ENCODE assay signal across 9 cellular contexts in the genomic region with DNA sequence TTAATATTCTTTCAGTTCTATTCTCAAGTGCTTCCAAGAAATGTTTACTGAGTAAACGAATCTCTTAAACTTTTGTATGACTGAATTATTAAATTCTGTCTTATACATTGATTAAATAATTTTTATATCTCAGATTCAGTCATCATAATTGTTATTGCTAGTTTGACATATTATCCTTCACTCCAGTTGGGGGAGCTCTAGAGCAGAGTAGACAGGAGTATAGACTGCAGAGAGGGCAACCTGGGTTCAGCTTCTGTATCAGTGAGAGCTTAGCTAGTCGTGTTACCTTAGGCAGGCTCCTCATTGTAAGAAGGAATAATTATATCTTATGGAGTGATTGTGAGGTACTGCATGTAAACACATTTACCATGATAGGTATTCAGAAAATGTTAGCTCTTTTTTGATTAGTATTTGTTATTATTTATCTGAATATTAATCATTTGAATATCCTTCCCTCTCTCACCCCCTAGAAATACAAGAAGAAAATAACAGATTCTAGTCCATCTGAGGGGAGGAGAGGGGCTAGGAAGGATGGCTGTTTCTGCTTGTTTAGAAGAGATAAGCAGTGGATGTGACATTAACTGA. TPM values are rescaled to one million over a fixed set of nuclear protein-coding genes. Genes with fewer than 3 reads are reported as not detected.
DNase-seq lines count a peak whose midpoint lies in the region; ATAC-seq, FAIRE-seq and TF ChIP-seq lines count a peak whose summit lies in the region.
"Had no signal": no experiment of that assay in that cellular context is flagged by ENCODE, and none has a peak within 500 bp of the region (broad histone marks: within the 10 kb centered on the region; RNA-seq: fewer than 3 reads in every experiment).

No MANE protein-coding gene starts in this region.

- CTCF ChIA-PET in endothelial cell of umbilical vein (lab: Charles Lee) = interaction anchor here (0.6 to 3.4 kb wide), 19 partner anchors 10 to 637 kb away, joined by 3 to 61 read pairs (median 5); partner anchors contain the start of genes AZI2, CMC1 and ZCWPW2

- no peak overlapping the region for H3K4me3 Mint-ChIP-seq in neural crest cell
- H3K4me3 Mint-ChIP-seq: IgD-negative memory B cell had no signal

- peaks cover 4% of the 10 kb centered on the region for H3K4me1 ChIP-seq in endothelial cell of umbilical vein (ENCODE audit: control insufficient read depth, extremely low read depth, insufficient read depth, low read length)

- DNase-seq in stimulated activated CD4-positive, alpha-beta T cell treated with anti-CD3 and anti-CD28 coated beads, Interleukin-15, amount 100 ng/mL, for 24 hours = peak; percentile 16
- DNase-seq in stimulated activated CD4-positive, alpha-beta T cell treated with anti-CD3 and anti-CD28 coated beads, Interleukin-12 subunit alpha, Interleukin-12 subunit beta, amount 100 ng/mL, for 4 hours = no peak
- DNase-seq in Jurkat, Clone E6-1 (ENCODE audit: low read depth, low spot score) = peak; percentile 48
- peak; percentile 26 to 55 for DNase-seq in SW 1271 (lab: John Stamatoyannopoulos, UW)
- DNase-seq in endothelial cell of umbilical vein (ENCODE audit: low read depth, low spot score) = peak; percentile 47
- DNase-seq in neural crest cell (ENCODE audit: low read depth, low spot score) = peak; percentile 10
- no peak for DNase-seq in NCI-H446 treated with DMSO at 0.1 percent for 48 hours (lab: John Stamatoyannopoulos, UW)

- dilution Hi-C loops in endothelial cell of umbilical vein (cut with MboI; ENCODE audit: extremely low pct_ligation_motif_present, low sequenced_read_pairs) = no loop called here

- no peaks in the 10 kb centered on the region for H3K27me3 Mint-ChIP-seq in neural crest cell (ENCODE audit: low read depth)
- H3K27me3 Mint-ChIP-seq: IgD-negative memory B cell had no signal

- H3K9me1 ChIP-seq in endothelial cell of umbilical vein (replicated peaks; ENCODE audit: control insufficient read depth, extremely low read depth, insufficient read depth, low read length) = no peaks in the 10 kb centered on the region

- no peak for TF ChIP-seq POLR2A in endothelial cell of umbilical vein (IDR thresholded peaks at IDR 0.05; ENCODE audit: low read depth, low read length)

- intact Hi-C loops in endothelial cell of umbilical vein (cut with micrococcal nuclease) = no loop called here

- H3K4me3 ChIP-seq in Jurkat, Clone E6-1 (ENCODE audit: low read length) = no peak overlapping the region
- H3K4me3 ChIP-seq in endothelial cell of umbilical vein (replicated peaks in 1 of 3; ENCODE audit: insufficient read depth in 1 of 3, low read depth in 1 of 3, low read length in 3 of 3) = no peak overlapping the region

- H3K4me1 Mint-ChIP-seq in neural crest cell = no peaks in the 10 kb centered on the region

- no peaks in the 10 kb centered on the region for H3K9me3 Mint-ChIP-seq in neural crest cell
- H3K9me3 Mint-ChIP-seq: IgD-negative memory B cell had no signal

- H3K36me3 Mint-ChIP-seq in neural crest cell (ENCODE audit: low read depth) = no peaks in the 10 kb centered on the region

- TF ChIP-seq CTCF in endothelial cell of umbilical vein (IDR thresholded peaks at IDR 0.05; ENCODE audit: extremely low read depth in 1 of 2, insufficient read depth in 1 of 2, low read depth in 1 of 2, low read length in 2 of 2) = peak; percentile 45 to 46
- TF ChIP-seq CTCF in neural crest cell (conservative IDR thresholded peaks at IDR 0.05) = peak; percentile 66

- H3K27ac Mint-ChIP-seq in neural crest cell (ENCODE audit: unreplicated experiment) = no peak overlapping the region
- H3K27ac Mint-ChIP-seq: IgD-negative memory B cell had no signal

- no peak for FAIRE-seq in endothelial cell of umbilical vein (lab: Jason Lieb, UNC)

- no peaks in the 10 kb centered on the region for H3K9me3 ChIP-seq in endothelial cell of umbilical vein (replicated peaks; ENCODE audit: control insufficient read depth, insufficient read depth, low read length)

- no peaks in the 10 kb centered on the region for H3K27me3 ChIP-seq in endothelial cell of umbilical vein (ENCODE audit: control insufficient read depth in 2 of 2, insufficient read depth in 2 of 2, low read length in 2 of 2)

- POLR2A ChIA-PET in endothelial cell of umbilical vein (lab: Charles Lee) = no interaction called here

- no peak overlapping the region for H3K27ac ChIP-seq in endothelial cell of umbilical vein (ENCODE audit: insufficient read depth, low read depth, low read length)

- H2AFZ ChIP-seq in endothelial cell of umbilical vein (ENCODE audit: low read depth, low read length) = no peak overlapping the region

- peak; percentile 90 for ATAC-seq in GM21786 (IDR thresholded peaks at IDR 0.05; ENCODE audit: unreplicated experiment)

- H4K20me1 ChIP-seq in endothelial cell of umbilical vein (replicated peaks; ENCODE audit: control insufficient read depth, extremely low read depth, insufficient read depth, low read length) = peaks cover 2% of the 10 kb centered on the region

- H3K4me2 ChIP-seq in endothelial cell of umbilical vein (ENCODE audit: insufficient read depth, low read length) = no peak overlapping the region

- no peak overlapping the region for H3K9ac ChIP-seq in endothelial cell of umbilical vein (replicated peaks; ENCODE audit: extremely low read depth, insufficient read depth, low read length)

- H3K36me3 ChIP-seq in endothelial cell of umbilical vein (ENCODE audit: control insufficient read depth in 2 of 2, extremely low read depth in 1 of 2, insufficient read depth in 2 of 2, low read length in 2 of 2) = no peaks in the 10 kb centered on the region

- H3K79me2 ChIP-seq in endothelial cell of umbilical vein (ENCODE audit: control insufficient read depth, insufficient read depth, low read length) = no peaks in the 10 kb centered on the region

- BruUV-seq in endothelial cell of umbilical vein (replicated peaks; lab: Mats Ljungman, UMichigan) = no TSS peak

TF ChIP-seq in endothelial cell of umbilical vein, 7 proteins besides CTCF, POLR2A, EP300 and RAD21:
- TF ChIP-seq FOS (IDR thresholded peaks at IDR 0.05; ENCODE audit: borderline replicate concordance, insufficient read depth, low read length) (no peak), EZH2 (IDR thresholded peaks at IDR 0.05; ENCODE audit: borderline replicate concordance, low read depth, low read length, severe bottlenecking) (no peak)

RNA-seq across cellular contexts. Expression of gene ZCWPW2, which starts 31.0 kb away (rescaled TPM):
- 0.85 TPM for polyA plus RNA-seq in Jurkat, Clone E6-1 (2012; ENCODE audit: insufficient read depth, insufficient read length)
- total RNA-seq in endothelial cell of umbilical vein (0.40 TPM in 1 of 2 replicates, not detected in the other), neural crest cell (0.30 TPM in 1 of 2 replicates, not detected in the other)
- polyA plus RNA-seq in endothelial cell of umbilical vein = 0.04 and 0.05 TPM in 2 replicates
- 0.09 and 0.18 TPM in 2 replicates for polyA plus RNA-seq in endothelial cell of umbilical vein (2011; cell fraction: cytosol; rRNA removed)
- polyA plus RNA-seq in endothelial cell of umbilical vein (2011; cell fraction: nucleus; rRNA removed) = 0.15 and 0.50 TPM in 2 replicates
- polyA plus RNA-seq in endothelial cell of umbilical vein (2012) = 0.34 and 0.48 TPM in 2 replicates
- polyA minus RNA-seq in endothelial cell of umbilical vein = not detected in 2 replicates
- not detected for polyA minus RNA-seq in endothelial cell of umbilical vein (2011; cell fraction: cytosol; rRNA and poly(A)+ RNA removed)
- polyA minus RNA-seq in endothelial cell of umbilical vein (2011; cell fraction: nucleus; rRNA and poly(A)+ RNA removed) = not detected in 2 replicates

RNA-seq across cellular contexts. Expression of gene AZI2, which starts 31.1 kb away (rescaled TPM):
- polyA plus RNA-seq in Jurkat, Clone E6-1 (2012; ENCODE audit: insufficient read depth, insufficient read length) = 63.3 TPM
- 39.5 and 50.0 TPM in 2 replicates for total RNA-seq in endothelial cell of umbilical vein
- 13.5 and 17.4 TPM in 2 replicates for polyA plus RNA-seq in endothelial cell of umbilical vein
- 42.7 and 50.3 TPM in 2 replicates for polyA plus RNA-seq in endothelial cell of umbilical vein (2011; cell fraction: cytosol; rRNA removed)
- polyA plus RNA-seq in endothelial cell of umbilical vein (2011; cell fraction: nucleus; rRNA removed) = 57.3 and 70.2 TPM in 2 replicates
- polyA plus RNA-seq in endothelial cell of umbilical vein (2012) = 44.6 and 50.8 TPM in 2 replicates
- polyA minus RNA-seq in endothelial cell of umbilical vein = 14.9 and 21.2 TPM in 2 replicates
- 30.5 TPM for polyA minus RNA-seq in endothelial cell of umbilical vein (2011; cell fraction: cytosol; rRNA and poly(A)+ RNA removed)
- polyA minus RNA-seq in endothelial cell of umbilical vein (2011; cell fraction: nucleus; rRNA and poly(A)+ RNA removed) = 59.3 and 81.4 TPM in 2 replicates
- total RNA-seq in neural crest cell = 61.0 and 65.4 TPM in 2 replicates

Comparison
In these comparisons a context has a peak if more than half of its experiments do, and no peak if none do; other contexts are left out.
1. DNase-seq: peak in stimulated activated CD4-positive, alpha-beta T cell treated with anti-CD3 and anti-CD28 coated beads, Interleukin-15, amount 100 ng/mL, for 24 hours (single experiment), Jurkat, Clone E6-1 (single experiment), SW 1271 (2 of 2), endothelial cell of umbilical vein (single experiment) and neural crest cell (single experiment); none in stimulated activated CD4-positive, alpha-beta T cell treated with anti-CD3 and anti-CD28 coated beads, Interleukin-12 subunit alpha, Interleukin-12 subunit beta, amount 100 ng/mL, for 4 hours (single experiment) and NCI-H446 treated with DMSO at 0.1 percent for 48 hours (single experiment).